Comparison of ENCODE assay signal across 10 cellular contexts in genomic region chr15:98854496-98854895, GRCh38.
DNase-seq lines count a peak whose midpoint lies in the region; ATAC-seq, FAIRE-seq and TF ChIP-seq lines count a peak whose summit lies in the region.
"Had no signal": no experiment of that assay in that cellular context is flagged by ENCODE, and none has a peak within 500 bp of the region (broad histone marks: within the 10 kb centered on the region; RNA-seq: fewer than 3 reads in every experiment).

No MANE protein-coding gene starts in this region.

- no peaks in the 10 kb centered on the region for H3K36me3 Mint-ChIP-seq in activated CD4-positive, alpha-beta T cell treated with anti-CD3 and anti-CD28 coated beads for 36 hours (ENCODE audit: low read depth)

- peak in 1 of 2 donors; percentile 41 for TF ChIP-seq POLR2A in thyroid gland (IDR thresholded peaks at IDR 0.05)

- ATAC-seq in activated CD4-positive, alpha-beta T cell treated with anti-CD3 and anti-CD28 coated beads for 36 hours: no peak

- H3K9ac ChIP-seq in mesendoderm (ENCODE audit: low read length): no peak overlapping the region

- H3K4me3 Mint-ChIP-seq in activated CD4-positive, alpha-beta T cell treated with anti-CD3 and anti-CD28 coated beads for 36 hours: no peak overlapping the region

- intact Hi-C loops in activated CD4-positive, alpha-beta T cell treated with anti-CD3 and anti-CD28 coated beads for 36 hours (cut with DNase I, micrococcal nuclease): no loop called here
- intact Hi-C loops in thyroid gland (cut with DNase I): no loop called here

- H3K9me3 Mint-ChIP-seq in activated CD4-positive, alpha-beta T cell treated with anti-CD3 and anti-CD28 coated beads for 36 hours (ENCODE audit: low read depth): no peaks in the 10 kb centered on the region

- H3K79me1 ChIP-seq in mesendoderm (ENCODE audit: low read length): peaks cover 26% of the 10 kb centered on the region

- no peak overlapping the region for H3K4me3 ChIP-seq in mesendoderm (ENCODE audit: low read length)
- H3K4me3 ChIP-seq in thyroid gland (replicated peaks in 1 of 3): no peak overlapping the region

- H3K4ac ChIP-seq in mesendoderm (ENCODE audit: low read depth, low read length): no peak overlapping the region

- no peak for DNase-seq in activated CD4-positive, alpha-beta T cell treated with anti-CD3 and anti-CD28 coated beads for 36 hours
- no peak for DNase-seq in activated CD4-positive, alpha-beta T cell treated with anti-CD3 and anti-CD28 coated beads, Interleukin-2, amount 50 U/mL, for 4 hours
- DNase-seq in cerebellar cortex (ENCODE audit: low spot score) (peak; percentile 63), mesendoderm (no peak), thyroid gland (peak; percentile 88 to 93), iPS-NIHi11 (ENCODE audit: low spot score) (no peak), HTR-8/SVneo (ENCODE audit: insufficient read length, low spot score) (no peak), pons (ENCODE audit: low spot score) (no peak)
- DNase-seq: NCI-H1436, T-helper 2 cell had no signal

- no peak overlapping the region for H2BK5ac ChIP-seq in mesendoderm (ENCODE audit: low read length)

- peak overlapping the region; percentile 26 for H3K56ac ChIP-seq in mesendoderm (ENCODE audit: low read length)

- H2AK5ac ChIP-seq in mesendoderm (ENCODE audit: low read length): no peak overlapping the region

- H3K27ac ChIP-seq in mesendoderm (ENCODE audit: low read depth, low read length): no peak overlapping the region
- peak overlapping the region; percentile 80 to 97 (median 89) for H3K27ac ChIP-seq in thyroid gland

- peaks cover 71% of the 10 kb centered on the region for H3K4me1 Mint-ChIP-seq in activated CD4-positive, alpha-beta T cell treated with anti-CD3 and anti-CD28 coated beads for 36 hours

- no peaks in the 10 kb centered on the region for H3K27me3 Mint-ChIP-seq in activated CD4-positive, alpha-beta T cell treated with anti-CD3 and anti-CD28 coated beads for 36 hours

- no peak for FAIRE-seq in HTR-8/SVneo (lab: Jason Lieb, UNC)

- CTCF ChIA-PET in activated CD4-positive, alpha-beta T cell treated with anti-CD3 and anti-CD28 coated beads for 36 hours (lab: Charles Lee): interaction anchor here (1.2 kb wide), 1 partner anchor 13 kb away, joined by 3 read pairs; no protein-coding TSS in a partner anchor

- no peak overlapping the region for H2BK15ac ChIP-seq in mesendoderm (replicated peaks; ENCODE audit: low read depth)

- peak overlapping the region; percentile 20 for H3K27ac Mint-ChIP-seq in activated CD4-positive, alpha-beta T cell treated with anti-CD3 and anti-CD28 coated beads for 36 hours

- no peak overlapping the region for H4K5ac ChIP-seq in mesendoderm (ENCODE audit: low read length)

- POLR2A ChIA-PET in activated CD4-positive, alpha-beta T cell treated with anti-CD3 and anti-CD28 coated beads for 36 hours (lab: Charles Lee): no interaction called here

- no peak overlapping the region for H3K4me2 ChIP-seq in mesendoderm (ENCODE audit: low read length)

- H3K27me3 ChIP-seq in mesendoderm (ENCODE audit: insufficient read depth, low read length, poor library complexity) (no peaks in the 10 kb centered on the region), thyroid gland (no peaks in the 10 kb centered on the region)

- H4K8ac ChIP-seq in mesendoderm (ENCODE audit: low read depth, low read length): no peak overlapping the region

- H3K36me3 ChIP-seq in mesendoderm (ENCODE audit: control insufficient read depth, insufficient read depth, low read length) (no peaks in the 10 kb centered on the region), thyroid gland (no peaks in the 10 kb centered on the region)

- no peak overlapping the region for H2BK120ac ChIP-seq in mesendoderm (ENCODE audit: low read depth, low read length)

- H3K23ac ChIP-seq in mesendoderm (ENCODE audit: low read length): no peak overlapping the region

- H3K9me3 ChIP-seq in thyroid gland: no peaks in the 10 kb centered on the region

- no CpG with 5 or more reads among the region's 7 CpGs for WGBS in mesendoderm (ENCODE audit: extremely low coverage, insufficient coverage, low lambda C conversion rate)
- WGBS in thyroid gland, 2 donors: 38 to 54% methylated on average over 7 of the region's 7 CpGs

- no peak for TF ChIP-seq CTCF in thyroid gland (IDR thresholded peaks at IDR 0.05)

- peaks cover 12% of the 10 kb centered on the region for H3K4me1 ChIP-seq in mesendoderm (ENCODE audit: control insufficient read depth, low read depth, low read length)
- H3K4me1 ChIP-seq in thyroid gland: peaks cover 55 to 80% of the 10 kb centered on the region in 2 donors

- H3K18ac ChIP-seq in mesendoderm (ENCODE audit: low read length): no peak overlapping the region

- peaks cover 73% of the 10 kb centered on the region for H3K79me2 ChIP-seq in mesendoderm (ENCODE audit: control insufficient read depth, insufficient read depth, low read length)

Comparison
In these comparisons a context has a peak if more than half of its experiments do, and no peak if none do; other contexts are left out.
1. DNase-seq: peak in cerebellar cortex (single experiment) and thyroid gland (2 of 2); none in activated CD4-positive, alpha-beta T cell treated with anti-CD3 and anti-CD28 coated beads for 36 hours (single experiment), activated CD4-positive, alpha-beta T cell treated with anti-CD3 and anti-CD28 coated beads, Interleukin-2, amount 50 U/mL, for 4 hours (0 of 2), mesendoderm (single experiment), iPS-NIHi11 (single experiment), HTR-8/SVneo (single experiment) and pons (single experiment).